8 cellular contexts compared by ENCODE assay signal in the genomic region with DNA sequence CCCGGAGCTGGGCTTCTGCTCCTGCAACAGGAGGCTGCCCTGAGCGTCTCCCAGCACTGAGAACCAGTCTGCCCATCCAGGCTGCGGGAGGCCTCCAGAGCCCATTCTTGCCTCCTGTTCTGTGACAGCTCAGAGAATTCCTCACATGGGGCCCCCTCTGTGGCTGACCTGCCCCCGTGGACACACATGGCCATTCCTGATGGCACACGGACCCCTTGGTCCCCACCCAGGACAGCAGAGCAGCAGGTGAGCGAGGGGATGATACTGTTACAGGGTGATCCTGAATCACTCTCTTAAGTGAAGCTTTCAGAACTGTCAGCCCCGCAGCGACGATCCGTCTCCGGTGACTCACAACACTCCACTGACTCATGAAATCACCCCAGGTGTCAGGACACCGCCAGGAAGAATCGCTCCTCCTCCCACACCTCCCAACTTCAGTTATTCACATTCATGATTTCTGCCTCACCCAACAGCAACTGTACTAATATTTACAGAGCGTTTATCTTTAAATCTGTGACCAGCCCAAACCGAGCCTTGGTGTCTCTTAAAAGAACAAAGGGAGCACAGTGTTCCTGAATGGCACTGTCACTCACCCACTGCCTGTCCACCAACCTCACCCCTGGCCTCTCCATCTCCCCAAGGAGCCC. TPM values are rescaled to one million over a fixed set of nuclear protein-coding genes. Genes with fewer than 3 reads are reported as not detected.
DNase-seq lines count a peak whose midpoint lies in the region; ATAC-seq and TF ChIP-seq lines count a peak whose summit lies in the region.

No MANE protein-coding gene starts in this region.

- 55 to 67% (median 61%) methylated on average over 15 of the region's 15 CpGs for WGBS in ovary, 3 donors

- H3K9me3 ChIP-seq in ovary, result no peaks in the 10 kb centered on the region

- no peak for TF ChIP-seq CTCF in glutamatergic neuron (IDR thresholded peaks at IDR 0.05; ENCODE audit: partially characterized antibody, unreplicated experiment)
- no peak for TF ChIP-seq CTCF in type B pancreatic cell (conservative IDR thresholded peaks at IDR 0.05)
- no peak for TF ChIP-seq CTCF in ovary (IDR thresholded peaks at IDR 0.05)
- no peak for TF ChIP-seq CTCF in WTC11 (IDR thresholded peaks at IDR 0.05)

- H3K27me3 ChIP-seq in ovary, result no peaks in the 10 kb centered on the region

- CTCF ChIA-PET in activated naive CD4-positive, alpha-beta T cell treated with anti-CD3 and anti-CD28 coated beads for 36 hours (lab: Charles Lee), result no interaction called here
- CTCF ChIA-PET in WTC11 (lab: Charles Lee), result interaction anchor here (0.7 to 1.2 kb wide), 5 partner anchors 10 to 125 kb away, joined by 3 to 6 read pairs (median 4); no protein-coding TSS in a partner anchor

- no peaks in the 10 kb centered on the region for H3K9me3 Mint-ChIP-seq in activated naive CD4-positive, alpha-beta T cell treated with anti-CD3 and anti-CD28 coated beads for 36 hours
- peaks cover 2% of the 10 kb centered on the region for H3K9me3 Mint-ChIP-seq in glutamatergic neuron (ENCODE audit: unreplicated experiment)
- H3K9me3 Mint-ChIP-seq in type B pancreatic cell, result no peaks in the 10 kb centered on the region
- H3K9me3 Mint-ChIP-seq in WTC11, result no peaks in the 10 kb centered on the region

- DNase-seq in activated naive CD4-positive, alpha-beta T cell treated with anti-CD3 and anti-CD28 coated beads for 36 hours, result peak; percentile 51
- DNase-seq in activated naive CD4-positive, alpha-beta T cell (lab: John Stamatoyannopoulos, UW), result no peak
- no peak for DNase-seq in glutamatergic neuron
- DNase-seq in type B pancreatic cell (ENCODE audit: extremely low spot score, unreplicated experiment), result no peak
- no peak for DNase-seq in ovary
- no peak for DNase-seq in WTC11 (ENCODE audit: low spot score)

- no peak overlapping the region for H3K4me3 ChIP-seq in ovary

- intact Hi-C loops in activated naive CD4-positive, alpha-beta T cell treated with anti-CD3 and anti-CD28 coated beads for 36 hours (cut with micrococcal nuclease), result no loop called here
- intact Hi-C loops in ovary (cut with DNase I), result no loop called here

- H3K27ac ChIP-seq in ovary, result no peak overlapping the region

- H3K27me3 Mint-ChIP-seq in activated naive CD4-positive, alpha-beta T cell treated with anti-CD3 and anti-CD28 coated beads for 36 hours (ENCODE audit: low read depth), result peaks cover 14% of the 10 kb centered on the region
- H3K27me3 Mint-ChIP-seq in glutamatergic neuron (ENCODE audit: unreplicated experiment) (peaks cover 11% of the 10 kb centered on the region), type B pancreatic cell (peaks cover 37% of the 10 kb centered on the region), WTC11 (ENCODE audit: low read depth) (no peaks in the 10 kb centered on the region)

- POLR2A ChIA-PET in WTC11 (lab: Charles Lee), result no interaction called here

- no peak overlapping the region for H3K4me3 Mint-ChIP-seq in activated naive CD4-positive, alpha-beta T cell treated with anti-CD3 and anti-CD28 coated beads for 36 hours
- H3K4me3 Mint-ChIP-seq in glutamatergic neuron (ENCODE audit: unreplicated experiment) (no peak overlapping the region), type B pancreatic cell (peak overlapping the region; percentile 58), WTC11 (no peak overlapping the region)

- H3K4me1 Mint-ChIP-seq in activated naive CD4-positive, alpha-beta T cell treated with anti-CD3 and anti-CD28 coated beads for 36 hours (ENCODE audit: low read depth), result peaks cover 5% of the 10 kb centered on the region
- H3K4me1 Mint-ChIP-seq in glutamatergic neuron (ENCODE audit: low read depth, unreplicated experiment) (peaks cover 4% of the 10 kb centered on the region), type B pancreatic cell (ENCODE audit: unreplicated experiment) (peaks cover 3% of the 10 kb centered on the region), WTC11 (peaks cover 6% of the 10 kb centered on the region)

- TF ChIP-seq EP300 in ovary (IDR thresholded peaks at IDR 0.05), result no peak

- no peak for TF ChIP-seq POLR2A in ovary (IDR thresholded peaks at IDR 0.05)

- H3K4me1 ChIP-seq in ovary (ENCODE audit: insufficient read depth), result no peaks in the 10 kb centered on the region

- H3K36me3 Mint-ChIP-seq in activated naive CD4-positive, alpha-beta T cell treated with anti-CD3 and anti-CD28 coated beads for 36 hours (ENCODE audit: low read depth), result no peaks in the 10 kb centered on the region
- H3K36me3 Mint-ChIP-seq in glutamatergic neuron (ENCODE audit: unreplicated experiment) (no peaks in the 10 kb centered on the region), type B pancreatic cell (no peaks in the 10 kb centered on the region), WTC11 (no peaks in the 10 kb centered on the region)

- ATAC-seq in WTC11 (no peak), HG03342 (IDR thresholded peaks at IDR 0.05; ENCODE audit: unreplicated experiment) (no peak)

- H3K27ac Mint-ChIP-seq in activated naive CD4-positive, alpha-beta T cell treated with anti-CD3 and anti-CD28 coated beads for 36 hours, result no peak overlapping the region
- H3K27ac Mint-ChIP-seq in glutamatergic neuron (ENCODE audit: unreplicated experiment) (peak overlapping the region; percentile 17), type B pancreatic cell (peak overlapping the region; percentile 76), WTC11 (no peak overlapping the region)

- no peaks in the 10 kb centered on the region for H3K36me3 ChIP-seq in ovary

TF ChIP-seq in WTC11, 78 proteins besides CTCF, POLR2A, EP300 and RAD21 (continues in another document):
- TF ChIP-seq, protein P1, sequence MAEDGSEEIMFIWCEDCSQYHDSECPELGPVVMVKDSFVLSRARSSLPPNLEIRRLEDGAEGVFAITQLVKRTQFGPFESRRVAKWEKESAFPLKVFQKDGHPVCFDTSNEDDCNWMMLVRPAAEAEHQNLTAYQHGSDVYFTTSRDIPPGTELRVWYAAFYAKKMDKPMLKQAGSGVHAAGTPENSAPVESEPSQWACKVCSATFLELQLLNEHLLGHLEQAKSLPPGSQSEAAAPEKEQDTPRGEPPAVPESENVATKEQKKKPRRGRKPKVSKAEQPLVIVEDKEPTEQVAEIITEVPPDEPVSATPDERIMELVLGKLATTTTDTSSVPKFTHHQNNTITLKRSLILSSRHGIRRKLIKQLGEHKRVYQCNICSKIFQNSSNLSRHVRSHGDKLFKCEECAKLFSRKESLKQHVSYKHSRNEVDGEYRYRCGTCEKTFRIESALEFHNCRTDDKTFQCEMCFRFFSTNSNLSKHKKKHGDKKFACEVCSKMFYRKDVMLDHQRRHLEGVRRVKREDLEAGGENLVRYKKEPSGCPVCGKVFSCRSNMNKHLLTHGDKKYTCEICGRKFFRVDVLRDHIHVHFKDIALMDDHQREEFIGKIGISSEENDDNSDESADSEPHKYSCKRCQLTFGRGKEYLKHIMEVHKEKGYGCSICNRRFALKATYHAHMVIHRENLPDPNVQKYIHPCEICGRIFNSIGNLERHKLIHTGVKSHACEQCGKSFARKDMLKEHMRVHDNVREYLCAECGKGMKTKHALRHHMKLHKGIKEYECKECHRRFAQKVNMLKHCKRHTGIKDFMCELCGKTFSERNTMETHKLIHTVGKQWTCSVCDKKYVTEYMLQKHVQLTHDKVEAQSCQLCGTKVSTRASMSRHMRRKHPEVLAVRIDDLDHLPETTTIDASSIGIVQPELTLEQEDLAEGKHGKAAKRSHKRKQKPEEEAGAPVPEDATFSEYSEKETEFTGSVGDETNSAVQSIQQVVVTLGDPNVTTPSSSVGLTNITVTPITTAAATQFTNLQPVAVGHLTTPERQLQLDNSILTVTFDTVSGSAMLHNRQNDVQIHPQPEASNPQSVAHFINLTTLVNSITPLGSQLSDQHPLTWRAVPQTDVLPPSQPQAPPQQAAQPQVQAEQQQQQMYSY (CRISPR knock-in tag; IDR thresholded peaks at IDR 0.05), result no peak
- TF ChIP-seq, protein P2, sequence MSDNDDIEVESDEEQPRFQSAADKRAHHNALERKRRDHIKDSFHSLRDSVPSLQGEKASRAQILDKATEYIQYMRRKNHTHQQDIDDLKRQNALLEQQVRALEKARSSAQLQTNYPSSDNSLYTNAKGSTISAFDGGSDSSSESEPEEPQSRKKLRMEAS (CRISPR knock-in tag; IDR thresholded peaks at IDR 0.05), result no peak
- TF ChIP-seq EMX1 (CRISPR knock-in tag; IDR thresholded peaks at IDR 0.05) (no peak), HMGA2 (CRISPR knock-in tag; IDR thresholded peaks at IDR 0.05) (no peak)
- TF ChIP-seq, protein P3, sequence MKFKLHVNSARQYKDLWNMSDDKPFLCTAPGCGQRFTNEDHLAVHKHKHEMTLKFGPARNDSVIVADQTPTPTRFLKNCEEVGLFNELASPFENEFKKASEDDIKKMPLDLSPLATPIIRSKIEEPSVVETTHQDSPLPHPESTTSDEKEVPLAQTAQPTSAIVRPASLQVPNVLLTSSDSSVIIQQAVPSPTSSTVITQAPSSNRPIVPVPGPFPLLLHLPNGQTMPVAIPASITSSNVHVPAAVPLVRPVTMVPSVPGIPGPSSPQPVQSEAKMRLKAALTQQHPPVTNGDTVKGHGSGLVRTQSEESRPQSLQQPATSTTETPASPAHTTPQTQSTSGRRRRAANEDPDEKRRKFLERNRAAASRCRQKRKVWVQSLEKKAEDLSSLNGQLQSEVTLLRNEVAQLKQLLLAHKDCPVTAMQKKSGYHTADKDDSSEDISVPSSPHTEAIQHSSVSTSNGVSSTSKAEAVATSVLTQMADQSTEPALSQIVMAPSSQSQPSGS (CRISPR knock-in tag; IDR thresholded peaks at IDR 0.05; ENCODE audit: borderline replicate concordance, low read depth), result no peak

RNA-seq across cellular contexts. Expression of a gene that starts 22.5 kb away (rescaled TPM):
- total RNA-seq in activated naive CD4-positive, alpha-beta T cell treated with anti-CD3 and anti-CD28 coated beads for 36 hours, result under 1 TPM; 0.27 to 0.45 TPM
- polyA plus RNA-seq in PFSK-1 (2012; ENCODE audit: insufficient read length, low read depth), result 0.56 TPM
- total RNA-seq in glutamatergic neuron (ENCODE audit: unreplicated experiment) (0.96 TPM), type B pancreatic cell (ENCODE audit: low replicate concordance) (0.70 and 3.0 TPM in 2 replicates), ovary (under 1 TPM; under 0.01 to 0.54 (median 0.23) TPM), WTC11 (2021) (1.6 to 2.4 TPM (median 1.6 TPM) in 3 replicates)
- under 1 TPM; 0.12 to 0.29 TPM for polyA plus RNA-seq in ovary

RNA-seq across cellular contexts. Expression of a gene that starts 41.7 kb away (rescaled TPM):
- 100 to 1,000 TPM; 507 to 553 TPM for total RNA-seq in activated naive CD4-positive, alpha-beta T cell treated with anti-CD3 and anti-CD28 coated beads for 36 hours
- 273 TPM for polyA plus RNA-seq in PFSK-1 (2012; ENCODE audit: insufficient read length, low read depth)
- 275 TPM for total RNA-seq in glutamatergic neuron (ENCODE audit: unreplicated experiment)
- total RNA-seq in type B pancreatic cell (ENCODE audit: low replicate concordance), result 499 and 541 TPM in 2 replicates
- total RNA-seq in ovary, result 1,000 to 10,000 TPM in 1 of 7 donors, 100 to 1,000 TPM in 6; 379 to 1,097 (median 715) TPM
- polyA plus RNA-seq in ovary, result 1,000 to 10,000 TPM in 1 of 2 donors, 100 to 1,000 TPM in 1; 619 to 2,062 TPM
- total RNA-seq in WTC11 (2021), result 441 to 512 TPM (median 491 TPM) in 3 replicates

RNA-seq across cellular contexts. Expression of a gene that starts 48.3 kb away (rescaled TPM):
- 1 to 10 TPM; 3.2 to 4.1 TPM for total RNA-seq in activated naive CD4-positive, alpha-beta T cell treated with anti-CD3 and anti-CD28 coated beads for 36 hours
- 29.4 TPM for polyA plus RNA-seq in PFSK-1 (2012; ENCODE audit: insufficient read length, low read depth)
- total RNA-seq in glutamatergic neuron (ENCODE audit: unreplicated experiment) (5.6 TPM), type B pancreatic cell (ENCODE audit: low replicate concordance) (34.5 and 37.0 TPM in 2 replicates), ovary (10 to 100 TPM in 2 of 7 donors, 1 to 10 TPM in 5; 2.3 to 24.4 (median 7.8) TPM), WTC11 (2021) (9.2 to 14.0 TPM (median 12.9 TPM) in 3 replicates)
- 1 to 10 TPM; 2.0 to 3.0 TPM for polyA plus RNA-seq in ovary

Comparison
In these comparisons a context has a peak if more than half of its experiments do, and no peak if none do; other contexts are left out.
1. H3K27ac Mint-ChIP-seq: peak in glutamatergic neuron (single experiment) and type B pancreatic cell (single experiment); none in activated naive CD4-positive, alpha-beta T cell treated with anti-CD3 and anti-CD28 coated beads for 36 hours (single experiment) and WTC11 (single experiment).